1 cellular context compared by ENCODE assay signal in the genomic region with DNA sequence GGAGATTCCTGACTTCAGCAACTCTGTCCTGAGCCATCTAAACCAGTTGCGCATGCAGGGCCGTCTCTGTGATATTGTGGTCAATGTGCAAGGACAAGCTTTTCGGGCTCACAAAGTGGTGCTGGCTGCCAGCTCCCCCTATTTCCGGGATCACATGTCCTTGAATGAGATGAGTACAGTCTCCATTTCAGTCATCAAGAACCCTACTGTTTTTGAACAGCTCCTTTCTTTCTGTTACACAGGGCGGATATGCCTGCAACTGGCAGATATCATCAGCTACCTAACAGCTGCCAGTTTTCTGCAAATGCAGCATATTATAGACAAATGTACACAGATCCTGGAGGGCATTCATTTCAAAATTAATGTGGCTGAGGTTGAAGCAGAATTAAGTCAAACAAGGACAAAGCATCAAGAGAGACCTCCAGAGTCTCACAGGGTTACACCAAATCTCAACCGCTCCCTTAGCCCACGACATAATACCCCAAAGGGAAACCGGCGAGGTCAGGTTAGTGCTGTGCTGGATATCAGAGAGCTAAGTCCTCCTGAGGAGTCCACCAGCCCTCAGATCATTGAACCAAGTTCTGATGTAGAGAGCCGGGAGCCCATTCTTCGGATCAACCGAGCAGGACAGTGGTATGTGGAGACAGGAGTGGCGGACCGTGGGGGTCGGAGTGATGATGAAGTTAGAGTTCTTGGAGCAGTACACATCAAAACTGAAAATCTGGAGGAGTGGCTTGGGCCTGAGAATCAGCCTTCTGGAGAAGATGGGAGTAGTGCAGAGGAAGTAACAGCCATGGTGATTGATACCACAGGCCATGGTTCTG.
TF ChIP-seq lines count a peak whose summit lies in the region.

No MANE protein-coding gene starts in this region.

TF ChIP-seq in neural cell, 6 proteins besides CTCF, POLR2A, EP300 and RAD21 (continued from another document):
- no peak for TF ChIP-seq EZH2 (IDR thresholded peaks at IDR 0.05; ENCODE audit: borderline replicate concordance, insufficient read depth, low read length, poor library complexity, severe bottlenecking)
